8 cellular contexts compared by ENCODE assay signal in the genomic region with DNA sequence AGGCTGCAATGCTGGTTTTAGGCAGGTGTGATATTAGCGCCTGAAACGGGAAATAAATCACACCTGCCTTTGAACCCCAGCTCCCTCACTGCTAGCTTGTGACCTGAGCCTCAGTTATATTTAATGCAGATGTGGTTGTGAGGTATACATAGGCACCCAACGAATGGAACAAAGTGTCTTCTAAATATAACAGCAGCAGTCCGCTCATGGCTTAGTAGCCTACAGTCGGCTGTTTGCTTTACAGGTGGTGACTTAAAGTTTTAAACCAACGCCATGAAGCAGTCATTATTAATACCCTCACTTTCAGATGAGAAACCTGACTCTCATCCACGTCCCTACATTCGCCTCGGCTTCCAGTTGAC. TPM values are rescaled to one million over a fixed set of nuclear protein-coding genes. Genes with fewer than 3 reads are reported as not detected.
DNase-seq lines count a peak whose midpoint lies in the region; ATAC-seq and TF ChIP-seq lines count a peak whose summit lies in the region.

No MANE protein-coding gene starts in this region.

- TF ChIP-seq POLR2A in NB4 (IDR thresholded peaks at IDR 0.05; ENCODE audit: extremely low read depth, insufficient read length) (no peak), vagina (IDR thresholded peaks at IDR 0.05) (no peak)

- peaks cover 30% of the 10 kb centered on the region for H3K4me1 Mint-ChIP-seq in GM23338
- H3K4me1 Mint-ChIP-seq in memory B cell = peaks cover 28% of the 10 kb centered on the region

- peaks cover 41% of the 10 kb centered on the region for H3K79me2 ChIP-seq in GM23338 (replicated peaks; ENCODE audit: insufficient read depth)

- no peak overlapping the region for H3K27ac ChIP-seq in GM23338 (ENCODE audit: low read depth)
- peak overlapping the region; percentile 73 for H3K27ac ChIP-seq in vagina

- in situ Hi-C loops in GM13976 (cut with MboI; ENCODE audit: low sequenced_read_pairs, unreplicated experiment) = loop anchor here (10.0 to 25.0 kb wide), 3 partner anchors 259 to 759 kb away; no protein-coding TSS in a partner anchor

- peak overlapping the region; percentile 99 for H3K4me3 Mint-ChIP-seq in GM23338
- peak overlapping the region; percentile 99 for H3K4me3 Mint-ChIP-seq in memory B cell

- no peaks in the 10 kb centered on the region for H3F3A ChIP-seq in GM23338 (replicated peaks; ENCODE audit: low read depth)

- TF ChIP-seq CTCF in GM13976 (IDR thresholded peaks at IDR 0.05; ENCODE audit: borderline replicate concordance, control extremely low read depth, extremely low read depth, insufficient read depth, missing control alignments) (no peak), GM23338 (conservative IDR thresholded peaks at IDR 0.05; ENCODE audit: low read depth in 2 of 2) (no peak), NB4 (IDR thresholded peaks at IDR 0.05; ENCODE audit: low read depth, low read length) (no peak), vagina (IDR thresholded peaks at IDR 0.05) (no peak)

- DNase-seq in GM13976 (ENCODE audit: low spot score) = peak; percentile 22
- DNase-seq in GM23338 (ENCODE audit: low spot score) = no peak
- DNase-seq in NB4 (ENCODE audit: low read depth) = no peak
- DNase-seq in cerebellar cortex (ENCODE audit: low spot score) = peak; percentile 25
- DNase-seq in memory B cell (ENCODE audit: low spot score in 2 of 2) = no peak
- DNase-seq in vagina (ENCODE audit: extremely low spot score in 2 of 2) = no peak
- DNase-seq in LoVo (ENCODE audit: low spot score) = no peak
- no peak for DNase-seq in sciatic nerve (ENCODE audit: low spot score)

- H3K4me2 ChIP-seq in GM23338 = peak overlapping the region; percentile 83

- no peaks in the 10 kb centered on the region for H3K9me2 ChIP-seq in GM23338 (ENCODE audit: insufficient read depth)

- peaks cover 7% of the 10 kb centered on the region for H3K27me3 Mint-ChIP-seq in GM23338 (ENCODE audit: insufficient read depth, low read depth, poor library complexity)
- H3K27me3 Mint-ChIP-seq in memory B cell = peaks cover 4% of the 10 kb centered on the region

- intact Hi-C loops in vagina (cut with DNase I) = no loop called here
- intact Hi-C loops in sciatic nerve (cut with DNase I) = no loop called here

- no peaks in the 10 kb centered on the region; the same call in 1 of the 2 replicates for H4K20me1 ChIP-seq in GM23338 (replicated peaks; ENCODE audit: insufficient read depth)

- H3K4me1 ChIP-seq in GM23338 (ENCODE audit: insufficient read depth) (peaks cover 18% of the 10 kb centered on the region; the same call in 1 of the 2 replicates), vagina (peaks cover 30% of the 10 kb centered on the region)

- H3K4me3 ChIP-seq in GM23338 = peak overlapping the region; percentile 73
- H3K4me3 ChIP-seq in NB4 (ENCODE audit: low read depth, low read length) = peak overlapping the region; percentile 75
- H3K4me3 ChIP-seq in vagina = peak overlapping the region; percentile 78 to 83

- peak overlapping the region; percentile 79 for H2AFZ ChIP-seq in GM23338

- H3K27ac Mint-ChIP-seq in GM23338 = no peak overlapping the region
- H3K27ac Mint-ChIP-seq in memory B cell = peak overlapping the region; percentile 94

- H3K9me3 Mint-ChIP-seq in GM23338 = no peaks in the 10 kb centered on the region
- H3K9me3 Mint-ChIP-seq in memory B cell = no peaks in the 10 kb centered on the region

- H3K36me3 Mint-ChIP-seq in GM23338 (ENCODE audit: low read depth) = peaks cover 13% of the 10 kb centered on the region; the same call in 2 of the 3 replicates
- peaks cover 9% of the 10 kb centered on the region for H3K36me3 Mint-ChIP-seq in memory B cell

- H3K36me3 ChIP-seq in GM23338 (ENCODE audit: insufficient read depth) (no peaks in the 10 kb centered on the region), vagina (no peaks in the 10 kb centered on the region)

- no peaks in the 10 kb centered on the region for H3K9me3 ChIP-seq in vagina

- ATAC-seq in GM23338 (no peak), memory B cell (ENCODE audit: low read depth) (peak; percentile 34), sciatic nerve (no peak)

- H3K27me3 ChIP-seq in GM23338 (ENCODE audit: insufficient read depth) (no peaks in the 10 kb centered on the region), vagina (no peaks in the 10 kb centered on the region)

TF ChIP-seq in GM23338, 12 proteins besides CTCF, POLR2A, EP300 and RAD21 (continues in another document):
- TF ChIP-seq STAT1 (IDR thresholded peaks at IDR 0.05; ENCODE audit: unreplicated experiment) = no peak
- TF ChIP-seq REST (IDR thresholded peaks at IDR 0.05; ENCODE audit: unreplicated experiment) = no peak
- no peak for TF ChIP-seq EZH2phosphoT487 (IDR thresholded peaks at IDR 0.05; ENCODE audit: unreplicated experiment)
- TF ChIP-seq ETS1 (IDR thresholded peaks at IDR 0.05) = no peak
- TF ChIP-seq NANOG (IDR thresholded peaks at IDR 0.05; ENCODE audit: borderline replicate concordance) = no peak
- TF ChIP-seq JUNB (IDR thresholded peaks at IDR 0.05; ENCODE audit: unreplicated experiment) = no peak
- no peak for TF ChIP-seq ZNF331 (CRISPR knock-in tag; IDR thresholded peaks at IDR 0.05; ENCODE audit: low read depth)

RNA-seq across cellular contexts. Expression of gene ZNF782, which starts 0.6 kb away (rescaled TPM):
- 5.0 and 6.7 TPM in 2 replicates for total RNA-seq in GM23338 (2014; rRNA removed; shearing (Covaris generic))
- 2.1 and 2.6 TPM in 2 replicates for polyA plus RNA-seq in GM23338 (2016; fragmentation: Nextera tagmentation; extraction: Ambion mirVana)
- total RNA-seq in vagina (16.9 TPM), sciatic nerve (10.5 TPM)

Comparison
In these comparisons a context has a peak if more than half of its experiments do, and no peak if none do; other contexts are left out.
1. DNase-seq: peak in GM13976 (single experiment) and cerebellar cortex (single experiment); none in GM23338 (single experiment), NB4 (single experiment), memory B cell (0 of 2), vagina (0 of 2), LoVo (single experiment) and sciatic nerve (single experiment).
2. Peak in every context shown above with its lines, with median percentiles within 50 percentile points of each other: H3K4me3 ChIP-seq.